ENCODE assay signal across 10 cellular contexts in genomic region chr1:160540859-160541233, GRCh38. TPM values are rescaled to one million over a fixed set of nuclear protein-coding genes. Genes with fewer than 3 reads are reported as not detected.
A peak's percentile ranks its signal among the peaks of the same experiment; 100 is the strongest.
DNase-seq lines count a peak whose midpoint lies in the region; ATAC-seq, FAIRE-seq and TF ChIP-seq lines count a peak whose summit lies in the region.
"Had no signal": no experiment of that assay in that cellular context is flagged by ENCODE, and none has a peak within 500 bp of the region (broad histone marks: within the 10 kb centered on the region; RNA-seq: fewer than 3 reads in every experiment).

No MANE protein-coding gene starts in this region.

- intact Hi-C loops in Calu3 (cut with micrococcal nuclease; ENCODE audit: unreplicated experiment) (loop anchor here (5.0 kb wide), 2 partner anchors 66 to 114 kb away; no protein-coding TSS in a partner anchor), body of pancreas (cut with DNase I) (no loop called here)

- H3K9me3 ChIP-seq in KOPT-K1 (ENCODE audit: insufficient read depth, low read length, poor library complexity, severe bottlenecking) = peaks cover 14% of the 10 kb centered on the region
- no peaks in the 10 kb centered on the region for H3K9me3 ChIP-seq in body of pancreas
- H3K9me3 ChIP-seq in neural progenitor cell (ENCODE audit: low read depth) = no peaks in the 10 kb centered on the region

- H3K27me3 Mint-ChIP-seq in Calu3 (ENCODE audit: unreplicated experiment) (no peaks in the 10 kb centered on the region), neural progenitor cell (ENCODE audit: insufficient read depth, low read depth) (no peaks in the 10 kb centered on the region)

- H3K9ac ChIP-seq in neural progenitor cell = no peak overlapping the region

- H3F3A ChIP-seq in neural progenitor cell (ENCODE audit: low read depth) = no peaks in the 10 kb centered on the region

- H3K4me3 ChIP-seq in body of pancreas (no peak overlapping the region), neural progenitor cell (no peak overlapping the region)

- H2AFZ ChIP-seq in neural progenitor cell (replicated peaks) = peak overlapping the region; percentile 53

- TF ChIP-seq CTCF in Calu3 (IDR thresholded peaks at IDR 0.05; ENCODE audit: unreplicated experiment) (no peak), body of pancreas (IDR thresholded peaks at IDR 0.05) (no peak), neural progenitor cell (IDR thresholded peaks at IDR 0.05) (no peak)

- no peaks in the 10 kb centered on the region for H3K79me2 ChIP-seq in neural progenitor cell (ENCODE audit: low read depth)

- peaks cover 89% of the 10 kb centered on the region for H3K4me1 ChIP-seq in body of pancreas
- H3K4me1 ChIP-seq in neural progenitor cell = no peaks in the 10 kb centered on the region

- FAIRE-seq in frontal cortex (lab: Jason Lieb, UNC) = no peak

- no peaks in the 10 kb centered on the region for H3K36me3 Mint-ChIP-seq in Calu3 (ENCODE audit: insufficient read depth, unreplicated experiment)
- H3K36me3 Mint-ChIP-seq in neural progenitor cell = no peaks in the 10 kb centered on the region

- H4K20me1 ChIP-seq in neural progenitor cell (ENCODE audit: low read depth) = no peaks in the 10 kb centered on the region

- no TSS peak for BruUV-seq in Calu3 (replicated peaks; lab: Mats Ljungman, UMichigan)

- no peak overlapping the region for H3K4me3 Mint-ChIP-seq in Calu3 (ENCODE audit: low read depth, unreplicated experiment)
- no peak overlapping the region for H3K4me3 Mint-ChIP-seq in neural progenitor cell
- H3K4me3 Mint-ChIP-seq: HFFc6 had no signal

- no peak overlapping the region for H3K4me2 ChIP-seq in neural progenitor cell

- no peaks in the 10 kb centered on the region for H3K36me3 ChIP-seq in KOPT-K1 (ENCODE audit: insufficient read depth, low read length)
- H3K36me3 ChIP-seq in body of pancreas (replicated peaks in 1 of 2; ENCODE audit: insufficient read depth in 1 of 2, low read depth in 2 of 2) = no peaks in the 10 kb centered on the region
- no peaks in the 10 kb centered on the region for H3K36me3 ChIP-seq in neural progenitor cell

- peak overlapping the region; percentile 97 for H3K27ac ChIP-seq in KOPT-K1 (ENCODE audit: low read depth, low read length, poor library complexity, severe bottlenecking)
- H3K27ac ChIP-seq in body of pancreas = peak overlapping the region; percentile 57 to 86 (median 79)
- H3K27ac ChIP-seq in neural progenitor cell = no peak overlapping the region

- CTCF ChIA-PET in Calu3 (lab: Charles Lee) = no interaction called here

- peaks cover 50% of the 10 kb centered on the region for H3K4me1 Mint-ChIP-seq in Calu3 (ENCODE audit: low read depth, unreplicated experiment)
- H3K4me1 Mint-ChIP-seq in neural progenitor cell = no peaks in the 10 kb centered on the region

- ATAC-seq in body of pancreas = no peak

- no peak for TF ChIP-seq POLR2A in body of pancreas (IDR thresholded peaks at IDR 0.05)

- DNase-seq in Calu3 (no peak), body of pancreas (no peak), neural progenitor cell (ENCODE audit: low spot score) (no peak), T-helper 9 cell (no peak), frontal cortex (ENCODE audit: low spot score in 2 of 2) (no peak), NCI-H1436 (lab: John Stamatoyannopoulos, UW) (no peak), NCI-H146 treated with DMSO at 0.1 percent for 48 hours (lab: John Stamatoyannopoulos, UW; ENCODE audit: unreplicated experiment) (no peak)
- DNase-seq: HFFc6, T1000 had no signal

- no peaks in the 10 kb centered on the region for H3K27me3 ChIP-seq in body of pancreas
- no peaks in the 10 kb centered on the region for H3K27me3 ChIP-seq in neural progenitor cell

- H3K27ac Mint-ChIP-seq in Calu3 (ENCODE audit: unreplicated experiment) (peak overlapping the region; percentile 15), neural progenitor cell (no peak overlapping the region)
- H3K27ac Mint-ChIP-seq: HFFc6 had no signal

- H3K9me3 Mint-ChIP-seq in Calu3 (ENCODE audit: low read depth, unreplicated experiment) (no peaks in the 10 kb centered on the region), neural progenitor cell (peaks cover 2% of the 10 kb centered on the region)

RNA-seq across cellular contexts. Expression of gene SLAMF6, which starts 17.8 kb away (rescaled TPM):
- total RNA-seq in Calu3 (2022) (not detected in 2 replicates), body of pancreas (under 1 TPM; 0.52 to 0.99 TPM), neural progenitor cell (ENCODE audit: low replicate concordance) (not detected in 2 replicates), frontal cortex (under 0.01 TPM)
- total RNA-seq: HFFc6 had no signal

RNA-seq across cellular contexts. Expression of gene CD84, which starts 38.5 kb away (rescaled TPM):
- not detected in 2 replicates for total RNA-seq in Calu3 (2022)
- 1 to 10 TPM; 3.0 to 7.0 TPM for total RNA-seq in body of pancreas
- not detected in 2 replicates for total RNA-seq in neural progenitor cell (ENCODE audit: low replicate concordance)
- 1.6 TPM for total RNA-seq in frontal cortex
- total RNA-seq: HFFc6 had no signal
